In the genomic region with DNA sequence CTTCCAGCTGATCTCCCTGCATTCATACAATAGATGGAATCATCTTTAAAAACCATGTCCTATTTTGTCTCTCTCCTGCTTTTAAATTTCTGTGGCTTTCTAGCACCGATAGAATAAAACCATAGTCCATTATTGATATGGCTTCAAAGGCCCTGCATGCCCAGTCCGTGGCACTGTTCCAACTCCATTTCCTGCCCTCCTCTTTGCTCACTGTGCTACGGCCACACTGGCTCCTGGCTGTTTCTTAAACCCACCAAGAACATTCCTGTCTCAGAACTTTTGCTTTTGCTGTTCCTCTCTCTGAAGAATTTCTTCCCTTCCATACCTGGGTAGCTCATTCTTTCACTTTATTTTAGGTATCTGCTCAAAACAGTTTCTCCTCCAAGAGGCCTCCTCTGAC, we compare ENCODE assay signal across 13 cellular contexts. TPM values are rescaled to one million over a fixed set of nuclear protein-coding genes. Genes with fewer than 3 reads are reported as not detected.
DNase-seq lines count a peak whose midpoint lies in the region; ATAC-seq, FAIRE-seq and TF ChIP-seq lines count a peak whose summit lies in the region.
"Had no signal": no experiment of that assay in that cellular context is flagged by ENCODE, and none has a peak within 500 bp of the region (broad histone marks: within the 10 kb centered on the region; RNA-seq: fewer than 3 reads in every experiment).

No MANE protein-coding gene starts in this region.

- no peaks in the 10 kb centered on the region for H3K9me3 Mint-ChIP-seq in activated T-cell treated with anti-CD3 and anti-CD28 coated beads, Interleukin-2, amount 50 U/mL, for 72 hours

- no TSS peak for BruUV-seq in K562 (replicated peaks; lab: Mats Ljungman, UMichigan)

- H3K4me1 ChIP-seq in K562 (replicated peaks in 1 of 2; ENCODE audit: control insufficient read depth in 2 of 2, insufficient read depth in 2 of 2, low read length in 2 of 2) (peaks cover 0 to 3% of the 10 kb centered on the region in 2 experiments; a peak in 1 of 5 replicates), spleen (peaks cover 31 to 98% (median 64%) of the 10 kb centered on the region in 6 donors)
- H3K4me1 ChIP-seq: uterus had no signal

- H3K36me3 ChIP-seq in MG63 = no peaks in the 10 kb centered on the region
- no peaks in the 10 kb centered on the region for H3K36me3 ChIP-seq in K562 (ENCODE audit: control insufficient read depth, insufficient read depth, low read length)
- peaks cover 0 to 20% (median 0%) of the 10 kb centered on the region in 6 donors for H3K36me3 ChIP-seq in spleen
- H3K36me3 ChIP-seq: uterus had no signal

- H3K27me3 ChIP-seq in MG63 (peaks cover 6% of the 10 kb centered on the region), K562 (ENCODE audit: control insufficient read depth in 2 of 2, insufficient read depth in 2 of 2, low read length in 2 of 2) (no peaks in the 10 kb centered on the region), spleen (replicated peaks in 1 of 7) (no peaks in the 10 kb centered on the region), dorsolateral prefrontal cortex (peaks cover 0 to 9% (median 0%) of the 10 kb centered on the region in 45 donors)
- H3K27me3 ChIP-seq: uterus had no signal

- no peaks in the 10 kb centered on the region for H3K27me3 Mint-ChIP-seq in activated T-cell treated with anti-CD3 and anti-CD28 coated beads, Interleukin-2, amount 50 U/mL, for 72 hours (ENCODE audit: low read depth)

- peak overlapping the region; percentile 73 to 88 for H3K4me3 Mint-ChIP-seq in activated T-cell treated with anti-CD3 and anti-CD28 coated beads, Interleukin-2, amount 50 U/mL, for 72 hours

- TF ChIP-seq EP300 in K562 (IDR thresholded peaks at IDR 0.05; ENCODE audit: low read length) = no peak

- no peak for ATAC-seq in activated T-cell treated with anti-CD3 and anti-CD28 coated beads, Interleukin-2, amount 50 U/mL, for 72 hours (replicated peaks in 1 of 2)
- ATAC-seq in K562 (no peak), GM18868 (IDR thresholded peaks at IDR 0.05; ENCODE audit: unreplicated experiment) (no peak)

- intact Hi-C loops in K562 (cut with micrococcal nuclease) = no loop called here
- intact Hi-C loops in spleen (cut with DNase I; ENCODE audit: low total_unique reads) = no loop called here
- intact Hi-C loops in dorsolateral prefrontal cortex (cut with DNase I) = no loop called here

- no peaks in the 10 kb centered on the region for H3K9me1 ChIP-seq in K562 (ENCODE audit: control insufficient read depth, insufficient read depth, low read length)

- TF ChIP-seq RAD21 in K562 (CRISPR knock-in tag; conservative IDR thresholded peaks at IDR 0.05 in 1 of 2, IDR thresholded peaks at IDR 0.05 in 1 of 2) = no peak

- H3K79me2 ChIP-seq in K562 (ENCODE audit: control insufficient read depth, insufficient read depth, low read length) = no peaks in the 10 kb centered on the region

- H4K20me1 ChIP-seq in K562 (replicated peaks; ENCODE audit: control insufficient read depth, insufficient read depth, low read length) = no peaks in the 10 kb centered on the region

- peaks cover 100% of the 10 kb centered on the region for H3K4me1 Mint-ChIP-seq in activated T-cell treated with anti-CD3 and anti-CD28 coated beads, Interleukin-2, amount 50 U/mL, for 72 hours (ENCODE audit: low read depth)

- no peaks in the 10 kb centered on the region for H3K9me3 ChIP-seq in MG63
- H3K9me3 ChIP-seq in K562 (replicated peaks; ENCODE audit: control insufficient read depth, insufficient read depth, low read depth, low read length) = no peaks in the 10 kb centered on the region
- H3K9me3 ChIP-seq in spleen = no peaks in the 10 kb centered on the region
- H3K9me3 ChIP-seq: uterus had no signal

- TF ChIP-seq CTCF in K562 (IDR thresholded peaks at IDR 0.05 in 2 of 3, conservative IDR thresholded peaks at IDR 0.05 in 1 of 3; ENCODE audit: insufficient read depth in 2 of 3, low read depth in 1 of 3, low read length in 3 of 3) = no peak
- TF ChIP-seq CTCF in spleen (IDR thresholded peaks at IDR 0.05 in 8 of 11, conservative IDR thresholded peaks at IDR 0.05 in 3 of 11) = no peak
- no peak for TF ChIP-seq CTCF in dorsolateral prefrontal cortex (IDR thresholded peaks at IDR 0.05 in 54 of 56, conservative IDR thresholded peaks at IDR 0.05 in 2 of 56; ENCODE audit: low read depth in 1 of 56, partially characterized antibody in 56 of 56)

- no peak overlapping the region for H3K9ac ChIP-seq in K562 (ENCODE audit: insufficient read depth in 1 of 2, low read depth in 2 of 2, low read length in 2 of 2)

- no peak for TF ChIP-seq POLR2A in K562 (conservative IDR thresholded peaks at IDR 0.05)
- TF ChIP-seq POLR2A in spleen (IDR thresholded peaks at IDR 0.05) = no peak

- H3K4me3 ChIP-seq in MG63 = no peak overlapping the region
- no peak overlapping the region for H3K4me3 ChIP-seq in K562
- peak overlapping the region in 1 of 8 donors; percentile 1 for H3K4me3 ChIP-seq in spleen
- H3K4me3 ChIP-seq in dorsolateral prefrontal cortex = no peak overlapping the region
- H3K4me3 ChIP-seq: uterus had no signal

- no peak for DNase-seq in activated T-cell treated with anti-CD3 and anti-CD28 coated beads, Interleukin-2, amount 50 U/mL, for 72 hours
- DNase-seq in activated T-cell treated with anti-CD3 and anti-CD28 coated beads, Interleukin-2, amount 50 U/mL, for 1 hour = no peak
- DNase-seq in MG63 = peak; percentile 18
- DNase-seq in K562 (ENCODE audit: extremely low read depth in 1 of 4, low spot score in 3 of 4) = no peak
- no peak for DNase-seq in spleen
- DNase-seq in dorsolateral prefrontal cortex = no peak
- no peak for DNase-seq in HK-2 (ENCODE audit: unreplicated experiment)
- DNase-seq: activated CD4-positive, alpha-beta T cell treated with anti-CD3 and anti-CD28 coated beads for 1 hour; NCI-H2107; uterus had no signal

- H2AFZ ChIP-seq in K562 (ENCODE audit: low read depth, low read length) = no peak overlapping the region

- H3K27ac ChIP-seq in K562 (ENCODE audit: extremely low read depth, low read depth, low read length) = no peak overlapping the region
- peak overlapping the region; percentile 39 to 86 (median 77) for H3K27ac ChIP-seq in spleen
- H3K27ac ChIP-seq in dorsolateral prefrontal cortex = no peak overlapping the region
- H3K27ac ChIP-seq: RWPE1, uterus had no signal

- peaks cover 38 to 54% of the 10 kb centered on the region in 2 donors for H3K36me3 Mint-ChIP-seq in activated T-cell treated with anti-CD3 and anti-CD28 coated beads, Interleukin-2, amount 50 U/mL, for 72 hours (ENCODE audit: insufficient read depth in 2 of 2)

- POLR2A ChIA-PET in K562 (lab: Yijun Ruan, JAX) = interaction anchor here (0.7 to 1.4 kb wide), 5 partner anchors 10 to 488 kb away, joined by 3 to 6 read pairs (median 3); a partner anchor contains a TSS

- CTCF ChIA-PET in K562 (lab: Yijun Ruan, JAX; ENCODE audit: low intra/inter-chr PET ratio) = no interaction called here

- FAIRE-seq in K562 (lab: Jason Lieb, UNC) = no peak
- FAIRE-seq: HTR-8/SVneo had no signal

- 23% methylated on average over 3 of the region's 3 CpGs for WGBS in K562 (ENCODE audit: insufficient coverage, low coverage, missing lambda C conversion rate)
- 9 to 13% (median 11%) methylated on average over 3 of the region's 3 CpGs for WGBS in spleen, 5 donors

- in situ Hi-C loops in K562 (cut with MboI) = no loop called here

- no peak overlapping the region for H3K4me2 ChIP-seq in K562 (ENCODE audit: insufficient read depth, low read length)

- H3K27ac Mint-ChIP-seq in activated T-cell treated with anti-CD3 and anti-CD28 coated beads, Interleukin-2, amount 50 U/mL, for 72 hours = peak overlapping the region; percentile 92

TF ChIP-seq in K562, 482 proteins besides CTCF, POLR2A, EP300 and RAD21:
- TF ChIP-seq ZNF778 (CRISPR knock-in tag; IDR thresholded peaks at IDR 0.05) (no peak), NFIC (IDR thresholded peaks at IDR 0.05) (0 out of 2 replicates have a peak, but pooled peaks have one; percentile 21)

RNA-seq across cellular contexts. Expression of a gene that starts 7.2 kb away (rescaled TPM):
- 100 to 1,000 TPM in 1 of 2 donors, 10 to 100 TPM in 1; 81.4 to 134 TPM for total RNA-seq in activated T-cell treated with anti-CD3 and anti-CD28 coated beads, Interleukin-2, amount 50 U/mL, for 72 hours
- not detected in 2 replicates for total RNA-seq in MG63 (2014; rRNA removed; shearing (Covaris generic); ENCODE audit: low replicate concordance)
- not detected in 2 replicates for total RNA-seq in K562 (2011; cell fraction: chromatin; rRNA removed; ENCODE audit: low replicate concordance)
- not detected in 2 replicates for total RNA-seq in K562 (2011; cell fraction: nucleolus; rRNA removed)
- total RNA-seq in K562 (2011; cell fraction: nucleoplasm; rRNA removed) = not detected in 2 replicates
- total RNA-seq in K562 (2014; rRNA removed) = not detected in 2 replicates
- total RNA-seq in K562 (2014; rRNA removed; fragmentation: Illumina TruSeq; extraction: Trizol) = not detected in 2 replicates
- 0.04 and 0.15 TPM in 2 replicates for total RNA-seq in K562 (2015; rRNA removed; fragmentation: Illumina TruSeq; extraction: Trizol)
- 0.11 and 0.22 TPM in 2 replicates for total RNA-seq in K562 (2021)
- not detected in 2 replicates for polyA plus RNA-seq in K562 (2011; rRNA removed)
- polyA plus RNA-seq in K562 (2011; cell fraction: cytosol; rRNA removed) = not detected in 2 replicates
- not detected in 2 replicates for polyA plus RNA-seq in K562 (2011; cell fraction: nucleus; rRNA removed)
- polyA plus RNA-seq in K562 (2012) = 0.10 and 0.66 TPM in 2 replicates
- 0.08 TPM in 1 of 2 replicates, not detected in the other for polyA plus RNA-seq in K562 (2014; fragmentation: Illumina TruSeq; extraction: Trizol)
- under 1 TPM; 0.04 to 0.13 TPM for polyA plus RNA-seq in K562 (2014; fragmentation: Nextera tagmentation; extraction: Ambion mirVana)
- 0.17 TPM in 1 of 2 replicates, not detected in the other for polyA plus RNA-seq in K562 (2014; rRNA removed)
- polyA minus RNA-seq in K562 (2011; rRNA and poly(A)+ RNA removed) = not detected in 2 replicates
- not detected in 2 replicates for polyA minus RNA-seq in K562 (2011; cell fraction: cytosol; rRNA and poly(A)+ RNA removed)
- polyA minus RNA-seq in K562 (2011; cell fraction: nucleus; rRNA and poly(A)+ RNA removed) = not detected in 2 replicates
- 10 to 100 TPM in 6 of 7 donors, 1 to 10 TPM in 1; 7.4 to 18.3 (median 11.3) TPM for total RNA-seq in spleen
- 1 to 10 TPM; 2.8 to 3.9 (median 3.2) TPM for polyA plus RNA-seq in spleen
- under 1 TPM in 11 of 120 experiments, not detected in 109; 0.11 to 0.50 (median 0.24) TPM for total RNA-seq in dorsolateral prefrontal cortex

Comparison
In these comparisons a context has a peak if more than half of its experiments do, and no peak if none do; other contexts are left out.
1. H3K27ac ChIP-seq: peak in spleen (8 of 8); none in K562 (single experiment) and dorsolateral prefrontal cortex (0 of 59).